Comparison of ENCODE assay signal across 8 cellular contexts in genomic region chr1:12615916-12616708, GRCh38. TPM values are rescaled to one million over a fixed set of nuclear protein-coding genes. Genes with fewer than 3 reads are reported as not detected.
A peak's percentile ranks its signal among the peaks of the same experiment; 100 is the strongest.
DNase-seq lines count a peak whose midpoint lies in the region; ATAC-seq and TF ChIP-seq lines count a peak whose summit lies in the region.

No MANE protein-coding gene starts in this region.

- H3K27me3 ChIP-seq in AG04450 (ENCODE audit: control insufficient read depth, insufficient read depth, low read length) (no peaks in the 10 kb centered on the region), neuronal stem cell (ENCODE audit: control insufficient read depth in 3 of 3, insufficient read depth in 3 of 3, low read depth in 1 of 3, low read length in 3 of 3) (peaks cover 0 to 65% (median 9%) of the 10 kb centered on the region in 3 experiments)

- DNase-seq in AG04450 (ENCODE audit: low read depth, low spot score) (no peak), HEK293T (ENCODE audit: extremely low spot score) (no peak), Right ventricle myocardium inferior (ENCODE audit: missing footprints) (peak; percentile 79), neuronal stem cell (ENCODE audit: low spot score) (no peak), GM19238 (ENCODE audit: insufficient read length, low spot score) (no peak), NCI-H187 (lab: John Stamatoyannopoulos, UW) (no peak)
- DNase-seq in activated T-cell treated with anti-CD3 and anti-CD28 coated beads, Interleukin-2, amount 50 U/mL, for 24 hours = peak; percentile 53

- peak; percentile 55 for ATAC-seq in Right ventricle myocardium inferior
- no peak for ATAC-seq in HG02759 (IDR thresholded peaks at IDR 0.05; ENCODE audit: unreplicated experiment)

- H3K4ac ChIP-seq in neuronal stem cell (ENCODE audit: low read length) = no peak overlapping the region

- H3K9me3 Mint-ChIP-seq in activated T-cell treated with anti-CD3 and anti-CD28 coated beads, Interleukin-2, amount 50 U/mL, for 24 hours = no peaks in the 10 kb centered on the region

- no peaks in the 10 kb centered on the region for H3K36me3 ChIP-seq in neuronal stem cell (replicated peaks in 1 of 2; ENCODE audit: control insufficient read depth in 2 of 2, insufficient read depth in 2 of 2, low read length in 2 of 2)

- intact Hi-C loops in Right ventricle myocardium inferior (cut with DNase I) = loop anchor here (5.0 to 10.0 kb wide), 2 partner anchors 64 to 271 kb away; no protein-coding TSS in a partner anchor

- no peak overlapping the region for H2AK5ac ChIP-seq in neuronal stem cell (ENCODE audit: low read depth, low read length)

- H2BK120ac ChIP-seq in neuronal stem cell (ENCODE audit: low read depth, low read length) = peak overlapping the region; percentile 14

- peak overlapping the region; percentile 84 for H3K4me2 ChIP-seq in neuronal stem cell (ENCODE audit: insufficient read depth, low read length, poor library complexity, severe bottlenecking)

- WGBS in neuronal stem cell (ENCODE audit: extremely low coverage in 2 of 2, insufficient read length in 2 of 2, insufficient replicate concordance in 1 of 2), 2 donors = no CpG with 5 or more reads among the region's 16 CpGs

- no peak overlapping the region for H2BK12ac ChIP-seq in neuronal stem cell (ENCODE audit: low read length)

- H2BK15ac ChIP-seq in neuronal stem cell (ENCODE audit: low read length) = no peak overlapping the region

- peak overlapping the region; percentile 83 for H3K27ac Mint-ChIP-seq in activated T-cell treated with anti-CD3 and anti-CD28 coated beads, Interleukin-2, amount 50 U/mL, for 24 hours

- peak overlapping the region; percentile 5 for H3K23ac ChIP-seq in neuronal stem cell (ENCODE audit: low read depth, low read length, poor library complexity)

- CTCF ChIA-PET in AG04450 (lab: Charles Lee) = interaction anchor here (1.2 to 4.7 kb wide), 3 partner anchors 42 to 302 kb away, joined by 4 to 27 read pairs (median 5); no protein-coding TSS in a partner anchor
- CTCF ChIA-PET in HEK293T (lab: Yijun Ruan, JAX) = interaction anchor here (0.5 to 2.0 kb wide), 3 partner anchors 15 to 482 kb away, joined by 3 to 7 read pairs (median 3); no protein-coding TSS in a partner anchor

- POLR2A ChIA-PET in AG04450 (lab: Yijun Ruan, JAX) = interaction anchor here (1.2 to 4.9 kb wide), 4 partner anchors 20 to 138 kb away, joined by 3 to 34 read pairs (median 6); no protein-coding TSS in a partner anchor
- POLR2A ChIA-PET in HEK293T (lab: Yijun Ruan, JAX) = interaction anchor here (1.1 to 5.1 kb wide), 6 partner anchors 12 to 274 kb away, joined by 4 to 32 read pairs (median 5); no protein-coding TSS in a partner anchor

- no peaks in the 10 kb centered on the region for H3K27me3 Mint-ChIP-seq in activated T-cell treated with anti-CD3 and anti-CD28 coated beads, Interleukin-2, amount 50 U/mL, for 24 hours

- H3K4me3 ChIP-seq in AG04450 (ENCODE audit: low read depth, low read length) (peak overlapping the region; percentile 83), neuronal stem cell (ENCODE audit: low read length in 2 of 2) (peak overlapping the region in 1 of 2 donors; percentile 40)

- H3K9me3 ChIP-seq in AG04450 (ENCODE audit: control insufficient read depth, insufficient read depth, low read length) (peaks cover 4% of the 10 kb centered on the region; the same call in 1 of the 2 replicates), neuronal stem cell (replicated peaks in 1 of 2; ENCODE audit: control insufficient read depth in 2 of 2, insufficient read depth in 1 of 2, low read depth in 1 of 2, low read length in 2 of 2) (no peaks in the 10 kb centered on the region)

- no peak for TF ChIP-seq CTCF in AG04450 (IDR thresholded peaks at IDR 0.05; ENCODE audit: low read depth, low read length)

- H3K14ac ChIP-seq in neuronal stem cell (ENCODE audit: low read length) = no peak overlapping the region

- peak overlapping the region; percentile 95 for H3K4me3 Mint-ChIP-seq in activated T-cell treated with anti-CD3 and anti-CD28 coated beads, Interleukin-2, amount 50 U/mL, for 24 hours

- H3K36me3 Mint-ChIP-seq in activated T-cell treated with anti-CD3 and anti-CD28 coated beads, Interleukin-2, amount 50 U/mL, for 24 hours (ENCODE audit: low read depth) = peaks cover 51% of the 10 kb centered on the region

- peak overlapping the region; percentile 77 for H3K18ac ChIP-seq in neuronal stem cell (ENCODE audit: low read length)

- no peak overlapping the region for H4K91ac ChIP-seq in neuronal stem cell (ENCODE audit: low read depth, low read length, poor library complexity)

- H3K9ac ChIP-seq in neuronal stem cell (ENCODE audit: low read depth, low read length, poor library complexity) = no peak overlapping the region

- no peak overlapping the region for H2BK5ac ChIP-seq in neuronal stem cell (ENCODE audit: low read length)

- no peaks in the 10 kb centered on the region for H3K79me1 ChIP-seq in neuronal stem cell (ENCODE audit: low read depth, low read length)

- H4K8ac ChIP-seq in neuronal stem cell (ENCODE audit: low read depth, low read length) = no peak overlapping the region

- peaks cover 20 to 25% of the 10 kb centered on the region in 2 donors for H3K4me1 ChIP-seq in neuronal stem cell (ENCODE audit: control insufficient read depth in 2 of 2, insufficient read depth in 1 of 2, low read depth in 1 of 2, low read length in 2 of 2)

- H3K27ac ChIP-seq in AG04450 (ENCODE audit: low read depth, low read length) (peak overlapping the region; percentile 80), neuronal stem cell (replicated peaks; ENCODE audit: low read length) (no peak overlapping the region)

- H3K4me1 Mint-ChIP-seq in activated T-cell treated with anti-CD3 and anti-CD28 coated beads, Interleukin-2, amount 50 U/mL, for 24 hours (ENCODE audit: low read depth) = peaks cover 76% of the 10 kb centered on the region

- H2AFZ ChIP-seq in neuronal stem cell (ENCODE audit: low read length) = peak overlapping the region; percentile 74

TF ChIP-seq in HEK293T, 16 proteins besides CTCF, POLR2A, EP300 and RAD21:
- peak; percentile 25; the same call in 1 of the 2 replicates for TF ChIP-seq L3MBTL2 (conservative IDR thresholded peaks at IDR 0.05)
- TF ChIP-seq, protein P1, sequence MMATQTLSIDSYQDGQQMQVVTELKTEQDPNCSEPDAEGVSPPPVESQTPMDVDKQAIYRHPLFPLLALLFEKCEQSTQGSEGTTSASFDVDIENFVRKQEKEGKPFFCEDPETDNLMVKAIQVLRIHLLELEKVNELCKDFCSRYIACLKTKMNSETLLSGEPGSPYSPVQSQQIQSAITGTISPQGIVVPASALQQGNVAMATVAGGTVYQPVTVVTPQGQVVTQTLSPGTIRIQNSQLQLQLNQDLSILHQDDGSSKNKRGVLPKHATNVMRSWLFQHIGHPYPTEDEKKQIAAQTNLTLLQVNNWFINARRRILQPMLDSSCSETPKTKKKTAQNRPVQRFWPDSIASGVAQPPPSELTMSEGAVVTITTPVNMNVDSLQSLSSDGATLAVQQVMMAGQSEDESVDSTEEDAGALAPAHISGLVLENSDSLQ (IDR thresholded peaks at IDR 0.05) = no peak
TF ChIP-seq in HEK293T: peak in this region for 1.

RNA-seq across cellular contexts. Expression of gene DHRS3, which starts 1.9 kb away (rescaled TPM):
- 42.3 and 50.5 TPM in 2 replicates for polyA plus RNA-seq in AG04450 (2011; rRNA removed)
- polyA minus RNA-seq in AG04450 (2011; rRNA and poly(A)+ RNA removed) = 158 and 213 TPM in 2 replicates
- 81.0 TPM for total RNA-seq in Right ventricle myocardium inferior
- 0.75 TPM for polyA plus RNA-seq in neuronal stem cell (2013, experiment 1 of 2)
- polyA plus RNA-seq in neuronal stem cell (2013, experiment 2 of 2) = 0.76 TPM

RNA-seq across cellular contexts. Expression of gene AADACL4, which starts 27.8 kb away (rescaled TPM):
- not detected in 2 replicates for polyA plus RNA-seq in AG04450 (2011; rRNA removed)
- not detected in 2 replicates for polyA minus RNA-seq in AG04450 (2011; rRNA and poly(A)+ RNA removed)
- not detected for total RNA-seq in Right ventricle myocardium inferior
- polyA plus RNA-seq in neuronal stem cell (2013, experiment 1 of 2) = not detected
- polyA plus RNA-seq in neuronal stem cell (2013, experiment 2 of 2) = not detected

Comparison
In these comparisons a context has a peak if more than half of its experiments do, and no peak if none do; other contexts are left out.
1. DNase-seq: peak in activated T-cell treated with anti-CD3 and anti-CD28 coated beads, Interleukin-2, amount 50 U/mL, for 24 hours (single experiment) and Right ventricle myocardium inferior (single experiment); none in AG04450 (single experiment), HEK293T (single experiment), neuronal stem cell (single experiment), GM19238 (single experiment) and NCI-H187 (0 of 2).